Comparison of ENCODE assay signal across 27 cellular contexts in genomic region chr11:43458486-43458885, GRCh38.
"Had no signal": no experiment of that assay in that cellular context is flagged by ENCODE, and none has a peak within 500 bp of the region (broad histone marks: within the 10 kb centered on the region; RNA-seq: fewer than 3 reads in every experiment).

No MANE protein-coding gene starts in this region.

- H3K9me3 ChIP-seq: neutrophil, pancreas, psoas muscle, right lobe of liver, sigmoid colon, thoracic aorta, thyroid gland, upper lobe of left lung, vagina had no signal

- H3K27me3 Mint-ChIP-seq: naive thymus-derived CD8-positive, alpha-beta T cell; natural killer cell treated with Interleukin-12 subunit alpha and Interleukin-12 subunit beta and Interleukin-15 and Interleukin-18, amount 100 ng/mL, for 72 hours; stimulated activated naive B cell treated with anti-CD40 and anti-IgM and Interleukin-4, amounts not matched to agents 10 μg/mL and 1 μg/mL and 100 μg/mL, for 72 hours; stimulated activated naive CD8-positive, alpha-beta T cell treated with anti-CD3 and anti-CD28 coated beads, Interleukin-15, Interleukin-2, amounts not matched to agents 100 ng/mL and 50 ng/mL, for 24 hours had no signal

- DNase-seq: naive thymus-derived CD8-positive, alpha-beta T cell; nephron progenitor cell; pancreas; psoas muscle; right cardiac atrium; right lobe of liver; sigmoid colon; stimulated activated CD4-positive, alpha-beta T cell treated with anti-CD3 and anti-CD28 coated beads, Interleukin-15, amount 100 ng/mL, for 24 hours; stimulated activated CD4-positive, alpha-beta T cell treated with anti-CD3 and anti-CD28 coated beads, Interleukin-2, amount 100 ng/mL, for 24 hours; stimulated activated CD4-positive, alpha-beta T cell treated with anti-CD3 and anti-CD28 coated beads, Interleukin-2, amount 100 ng/mL, for 48 hours; stimulated activated CD4-positive, alpha-beta T cell treated with anti-CD3 and anti-CD28 coated beads, Interleukin-4, amount 100 ng/mL, for 24 hours; stimulated activated naive B cell treated with anti-CD40 and anti-IgM and Interleukin-4, amounts not matched to agents 10 μg/mL and 1 μg/mL and 100 μg/mL, for 72 hours; stimulated activated naive CD4-positive, alpha-beta T cell treated with Interleukin-2 at 50 U/mL for 16 hours; stomach; thyroid gland; trophoblast cell; upper lobe of left lung had no signal

- H3K4me3 Mint-ChIP-seq: naive thymus-derived CD8-positive, alpha-beta T cell; natural killer cell treated with Interleukin-12 subunit alpha and Interleukin-12 subunit beta and Interleukin-15 and Interleukin-18, amount 100 ng/mL, for 72 hours; nephron progenitor cell; neural crest cell; stimulated activated effector memory CD8-positive, alpha-beta T cell treated with anti-CD3 and anti-CD28 coated beads, Interleukin-12 subunit alpha, Interleukin-12 subunit beta, amount 100 ng/mL, for 72 hours; stimulated activated naive B cell treated with anti-CD40 and anti-IgM and Interleukin-4, amounts not matched to agents 10 μg/mL and 1 μg/mL and 100 μg/mL, for 72 hours; stimulated activated naive CD8-positive, alpha-beta T cell treated with anti-CD3 and anti-CD28 coated beads, Interleukin-15, Interleukin-2, amounts not matched to agents 100 ng/mL and 50 ng/mL, for 24 hours had no signal

- H3K4me3 ChIP-seq: pancreas, psoas muscle, right lobe of liver, sigmoid colon, skin epidermis, smooth muscle cell, stomach, thoracic aorta, thyroid gland, tibial nerve, upper lobe of left lung, vagina had no signal

- H3K27ac ChIP-seq: neutrophil, pancreas, psoas muscle, right lobe of liver, sigmoid colon, skin epidermis, stomach, thoracic aorta, thyroid gland, tibial nerve, upper lobe of left lung, vagina had no signal

- H3K4me1 Mint-ChIP-seq: nephron progenitor cell; neural crest cell; stimulated activated effector memory CD8-positive, alpha-beta T cell treated with anti-CD3 and anti-CD28 coated beads, Interleukin-12 subunit alpha, Interleukin-12 subunit beta, amount 100 ng/mL, for 72 hours; stimulated activated naive B cell treated with anti-CD40 and anti-IgM and Interleukin-4, amounts not matched to agents 10 μg/mL and 1 μg/mL and 100 μg/mL, for 72 hours had no signal

- H3K4me1 ChIP-seq: pancreas, psoas muscle, right lobe of liver, sigmoid colon, stomach, thyroid gland, tibial nerve, upper lobe of left lung, vagina had no signal

- H3K27me3 ChIP-seq: neutrophil, pancreas, right lobe of liver, sigmoid colon, stomach, thyroid gland, tibial nerve, upper lobe of left lung, vagina had no signal

- H3K9me3 Mint-ChIP-seq: natural killer cell treated with Interleukin-12 subunit alpha and Interleukin-12 subunit beta and Interleukin-15 and Interleukin-18, amount 100 ng/mL, for 72 hours; neural crest cell had no signal

- H3K27ac Mint-ChIP-seq: natural killer cell treated with Interleukin-12 subunit alpha and Interleukin-12 subunit beta and Interleukin-15 and Interleukin-18, amount 100 ng/mL, for 72 hours; stimulated activated effector memory CD8-positive, alpha-beta T cell treated with anti-CD3 and anti-CD28 coated beads, Interleukin-12 subunit alpha, Interleukin-12 subunit beta, amount 100 ng/mL, for 72 hours; stimulated activated naive B cell treated with anti-CD40 and anti-IgM and Interleukin-4, amounts not matched to agents 10 μg/mL and 1 μg/mL and 100 μg/mL, for 72 hours; stimulated activated naive CD8-positive, alpha-beta T cell treated with anti-CD3 and anti-CD28 coated beads, Interleukin-15, Interleukin-2, amounts not matched to agents 100 ng/mL and 50 ng/mL, for 24 hours had no signal

- ATAC-seq: naive thymus-derived CD8-positive, alpha-beta T cell; natural killer cell treated with Interleukin-12 subunit alpha and Interleukin-12 subunit beta and Interleukin-15 and Interleukin-18, amount 100 ng/mL, for 72 hours; pancreas; psoas muscle; right cardiac atrium; right lobe of liver; stimulated activated effector memory CD8-positive, alpha-beta T cell treated with anti-CD3 and anti-CD28 coated beads, Interleukin-12 subunit alpha, Interleukin-12 subunit beta, amount 100 ng/mL, for 72 hours; stimulated activated naive B cell treated with anti-CD40 and anti-IgM and Interleukin-4, amounts not matched to agents 10 μg/mL and 1 μg/mL and 100 μg/mL, for 72 hours had no signal
